In genomic region chr2:199662245-199662644, GRCh38 we compare ENCODE assay signal across 24 cellular contexts.
A peak's percentile ranks its signal among the peaks of the same experiment; 100 is the strongest.
DNase-seq lines count a peak whose midpoint lies in the region; ATAC-seq and TF ChIP-seq lines count a peak whose summit lies in the region.
"Had no signal": no experiment of that assay in that cellular context is flagged by ENCODE, and none has a peak within 500 bp of the region (broad histone marks: within the 10 kb centered on the region; RNA-seq: fewer than 3 reads in every experiment).

No MANE protein-coding gene starts in this region.

- POLR2A ChIA-PET in HEK293 (lab: Yijun Ruan, JAX): no interaction called here

- H3K56ac ChIP-seq in mesendoderm (ENCODE audit: low read length): no peak overlapping the region

- no peak overlapping the region for H2BK15ac ChIP-seq in mesendoderm (replicated peaks; ENCODE audit: low read depth)

- no peaks in the 10 kb centered on the region for H3K9me3 ChIP-seq in HEK293 (ENCODE audit: control insufficient read depth, insufficient read depth, low read depth, low read length)

- no peak for ATAC-seq in activated naive CD8-positive, alpha-beta T cell treated with anti-CD3 and anti-CD28 coated beads, Interleukin-2, amount 50 U/mL, for 24 hours
- ATAC-seq: CD8-positive, alpha-beta T cell; Panc1; SK-N-SH treated with all-trans-retinoic acid at 6 μM for 48 hours had no signal

- H3K36me3 ChIP-seq in HEK293 (ENCODE audit: control insufficient read depth in 2 of 2, insufficient read depth in 1 of 2, low read length in 2 of 2) (no peaks in the 10 kb centered on the region), mesendoderm (ENCODE audit: control insufficient read depth, insufficient read depth, low read length) (no peaks in the 10 kb centered on the region)

- no peak for TF ChIP-seq CTCF in HEK293 (tag by site-specific recombination; IDR thresholded peaks at IDR 0.05)

- H3K9me3 Mint-ChIP-seq in activated naive CD8-positive, alpha-beta T cell treated with anti-CD3 and anti-CD28 coated beads, Interleukin-2, amount 50 U/mL, for 24 hours: peaks cover 7% of the 10 kb centered on the region
- H3K9me3 Mint-ChIP-seq: H9 had no signal

- no peaks in the 10 kb centered on the region for H3K27me3 ChIP-seq in mesendoderm (ENCODE audit: insufficient read depth, low read length, poor library complexity)

- H3K4me1 ChIP-seq in HEK293 (ENCODE audit: control insufficient read depth, insufficient read depth, low read length) (no peaks in the 10 kb centered on the region), mesendoderm (ENCODE audit: control insufficient read depth, low read depth, low read length) (no peaks in the 10 kb centered on the region)

- no peaks in the 10 kb centered on the region for H3K79me1 ChIP-seq in mesendoderm (ENCODE audit: low read length)

- no peak overlapping the region for H2BK120ac ChIP-seq in mesendoderm (ENCODE audit: low read depth, low read length)

- no peak overlapping the region for H4K8ac ChIP-seq in mesendoderm (ENCODE audit: low read depth, low read length)

- peak; percentile 21 for DNase-seq in DMS 273 (lab: John Stamatoyannopoulos, UW; ENCODE audit: unreplicated experiment)
- DNase-seq in DMS 273 treated with DMSO at 0.1 percent for 48 hours (lab: John Stamatoyannopoulos, UW): no peak
- DNase-seq in NCI-H2227 treated with DMSO at 0.1 percent for 48 hours (lab: John Stamatoyannopoulos, UW): peak; percentile 33
- DNase-seq in mesendoderm: peak; percentile 8
- DNase-seq in NCI-H1417 treated with DMSO at 0.1 percent for 48 hours (lab: John Stamatoyannopoulos, UW): no peak
- no peak for DNase-seq in activated naive CD8-positive, alpha-beta T cell treated with anti-CD3 and anti-CD28 coated beads, Interleukin-2, amount 50 U/mL, for 24 hours
- DNase-seq in NCI-H345 (lab: John Stamatoyannopoulos, UW): no peak
- DNase-seq: AML-193; C1 segment of cervical spinal cord; CD8-positive, alpha-beta T cell; GF-D8; H9; MV-4-11; NCI-H1417; NCI-H1930; NCI-H2171; NCI-H446 treated with DMSO at 0.1 percent for 48 hours; NCI-H774 had no signal

- no peaks in the 10 kb centered on the region for H3K79me2 ChIP-seq in mesendoderm (ENCODE audit: control insufficient read depth, insufficient read depth, low read length)

- H3K9ac ChIP-seq in mesendoderm (ENCODE audit: low read length): no peak overlapping the region
- H3K9ac ChIP-seq: KMS-11 had no signal

- H3K27me3 Mint-ChIP-seq in activated naive CD8-positive, alpha-beta T cell treated with anti-CD3 and anti-CD28 coated beads, Interleukin-2, amount 50 U/mL, for 24 hours: peaks cover 29% of the 10 kb centered on the region

- no peak overlapping the region for H2BK5ac ChIP-seq in mesendoderm (ENCODE audit: low read length)

- no peak overlapping the region for H3K4me2 ChIP-seq in mesendoderm (ENCODE audit: low read length)
- H3K4me2 ChIP-seq: KMS-11 had no signal

- no peak overlapping the region for H4K5ac ChIP-seq in mesendoderm (ENCODE audit: low read length)

- H3K27ac ChIP-seq in HEK293 (ENCODE audit: extremely low read depth, low read depth, low read length) (no peak overlapping the region), mesendoderm (ENCODE audit: low read depth, low read length) (no peak overlapping the region)
- H3K27ac ChIP-seq: 22Rv1, HL-60, KMS-11 had no signal

- H3K4me3 ChIP-seq in HEK293 (ENCODE audit: low read depth, low read length): no peak overlapping the region
- no peak overlapping the region for H3K4me3 ChIP-seq in mesendoderm (ENCODE audit: low read length)

- no peaks in the 10 kb centered on the region for H3K4me1 Mint-ChIP-seq in activated naive CD8-positive, alpha-beta T cell treated with anti-CD3 and anti-CD28 coated beads, Interleukin-2, amount 50 U/mL, for 24 hours

- no peak overlapping the region for H3K4ac ChIP-seq in mesendoderm (ENCODE audit: low read depth, low read length)

- no peak overlapping the region for H3K18ac ChIP-seq in mesendoderm (ENCODE audit: low read length)

- CTCF ChIA-PET in HEK293 (lab: Yijun Ruan, JAX): interaction anchor here (0.7 kb wide), 1 partner anchor 95 kb away, joined by 4 read pairs; no protein-coding TSS in a partner anchor

- no CpG with 5 or more reads among the region's 8 CpGs for WGBS in mesendoderm (ENCODE audit: extremely low coverage, insufficient coverage, low lambda C conversion rate)

- H2AK5ac ChIP-seq in mesendoderm (ENCODE audit: low read length): no peak overlapping the region

- H3K4me3 Mint-ChIP-seq in activated naive CD8-positive, alpha-beta T cell treated with anti-CD3 and anti-CD28 coated beads, Interleukin-2, amount 50 U/mL, for 24 hours: no peak overlapping the region
- H3K4me3 Mint-ChIP-seq: CD8-positive, alpha-beta T cell; H9 had no signal

- no peak overlapping the region for H3K27ac Mint-ChIP-seq in activated naive CD8-positive, alpha-beta T cell treated with anti-CD3 and anti-CD28 coated beads, Interleukin-2, amount 50 U/mL, for 24 hours
- H3K27ac Mint-ChIP-seq: CD8-positive, alpha-beta T cell had no signal

- peaks cover under 1% of the 10 kb centered on the region for H3K36me3 Mint-ChIP-seq in activated naive CD8-positive, alpha-beta T cell treated with anti-CD3 and anti-CD28 coated beads, Interleukin-2, amount 50 U/mL, for 24 hours (ENCODE audit: low read depth)
- H3K36me3 Mint-ChIP-seq: CD8-positive, alpha-beta T cell had no signal

- H3K23ac ChIP-seq in mesendoderm (ENCODE audit: low read length): no peak overlapping the region

TF ChIP-seq in HEK293, 187 proteins besides CTCF, POLR2A, EP300 and RAD21 (continues in another document):
- TF ChIP-seq ZIC2 (tag by site-specific recombination; IDR thresholded peaks at IDR 0.05) (0 out of 2 replicates have a peak, but pooled peaks have one; percentile 15), ZNF645 (tag by site-specific recombination; IDR thresholded peaks at IDR 0.05) (no peak), ZNF560 (tag by site-specific recombination; IDR thresholded peaks at IDR 0.05; ENCODE audit: borderline replicate concordance) (no peak), BCL11A (tag by site-specific recombination; IDR thresholded peaks at IDR 0.05; ENCODE audit: low read depth) (no peak), ZNF341 (tag by site-specific recombination; IDR thresholded peaks at IDR 0.05; ENCODE audit: low read depth) (peak; percentile 64), TRIM28 (IDR thresholded peaks at IDR 0.05; ENCODE audit: borderline replicate concordance, low read length) (no peak), ZNF518A (tag by site-specific recombination; conservative IDR thresholded peaks at IDR 0.05; ENCODE audit: low read depth) (no peak), ZNF223 (tag by site-specific recombination; IDR thresholded peaks at IDR 0.05) (no peak), ZNF513 (tag by site-specific recombination; IDR thresholded peaks at IDR 0.05) (no peak), ZNF544 (tag by site-specific recombination; IDR thresholded peaks at IDR 0.05) (no peak)

Comparison
In these comparisons a context has a peak if more than half of its experiments do, and no peak if none do; other contexts are left out.
1. DNase-seq: peak in DMS 273 (single experiment), NCI-H2227 treated with DMSO at 0.1 percent for 48 hours (single experiment) and mesendoderm (single experiment); none in DMS 273 treated with DMSO at 0.1 percent for 48 hours (single experiment), NCI-H1417 treated with DMSO at 0.1 percent for 48 hours (single experiment), activated naive CD8-positive, alpha-beta T cell treated with anti-CD3 and anti-CD28 coated beads, Interleukin-2, amount 50 U/mL, for 24 hours (single experiment) and NCI-H345 (single experiment).